Comparison of ENCODE assay signal across 5 cellular contexts in genomic region chr7:158832994-158833393, GRCh38.
"Had no signal": no experiment of that assay in that cellular context is flagged by ENCODE, and none has a peak within 500 bp of the region (broad histone marks: within the 10 kb centered on the region; RNA-seq: fewer than 3 reads in every experiment).

No MANE protein-coding gene starts in this region.

- DNase-seq: H9, HCEC 1CT, IMR-90, KBM-7 had no signal

- ATAC-seq: GM23338 had no signal

- H3K4me3 Mint-ChIP-seq: GM23338, H9 had no signal

- H3K9me3 Mint-ChIP-seq: H9 had no signal

- H3K27ac Mint-ChIP-seq: GM23338, H9 had no signal

- H3K4me3 ChIP-seq: GM23338 had no signal
